Comparison of ENCODE assay signal across 1 cellular context in genomic region chr7:105304040-105304895, GRCh38.
TF ChIP-seq lines count a peak whose summit lies in the region.

No MANE protein-coding gene starts in this region.

TF ChIP-seq in HepG2, 621 proteins besides CTCF, POLR2A, EP300 and RAD21 (continued from another document and continues in another):
- TF ChIP-seq ZFP91 (CRISPR knock-in tag; IDR thresholded peaks at IDR 0.05; ENCODE audit: borderline replicate concordance): no peak
- no peak for TF ChIP-seq BRD4 (CRISPR knock-in tag; IDR thresholded peaks at IDR 0.05)
- no peak for TF ChIP-seq ZFP36L2 (CRISPR knock-in tag; IDR thresholded peaks at IDR 0.05)
- TF ChIP-seq KDM5A (IDR thresholded peaks at IDR 0.05; ENCODE audit: borderline replicate concordance, low read length): no peak
- TF ChIP-seq NFIC (IDR thresholded peaks at IDR 0.05; ENCODE audit: low read length): 0 out of 2 replicates have a peak, but pooled peaks have one; percentile 23
- no peak for TF ChIP-seq RARG (CRISPR knock-in tag; IDR thresholded peaks at IDR 0.05; ENCODE audit: low read depth)
- no peak for TF ChIP-seq ZNF430 (CRISPR knock-in tag; IDR thresholded peaks at IDR 0.05)
- no peak for TF ChIP-seq MZF1 (CRISPR knock-in tag; IDR thresholded peaks at IDR 0.05; ENCODE audit: borderline replicate concordance)
- no peak for TF ChIP-seq GLMP (CRISPR knock-in tag; IDR thresholded peaks at IDR 0.05; ENCODE audit: borderline replicate concordance)
- no peak for TF ChIP-seq THAP7 (CRISPR knock-in tag; IDR thresholded peaks at IDR 0.05)
- TF ChIP-seq EHMT2 (IDR thresholded peaks at IDR 0.05; ENCODE audit: borderline replicate concordance, low read depth, low read length): peak; percentile 87; the same call in 1 of the 2 replicates
- no peak for TF ChIP-seq ZNF839 (CRISPR knock-in tag; IDR thresholded peaks at IDR 0.05; ENCODE audit: borderline replicate concordance)
- TF ChIP-seq RBAK (CRISPR knock-in tag; IDR thresholded peaks at IDR 0.05): no peak
- no peak for TF ChIP-seq ADNP (CRISPR knock-in tag; IDR thresholded peaks at IDR 0.05)
- no peak for TF ChIP-seq SYNCRIP (IDR thresholded peaks at IDR 0.05; ENCODE audit: insufficient read depth, low read depth, low read length)
- 0 out of 2 replicates have a peak, but pooled peaks have one; percentile 48 for TF ChIP-seq CCDC6 (CRISPR knock-in tag; IDR thresholded peaks at IDR 0.05)
- TF ChIP-seq ZFP36L1 (CRISPR knock-in tag; IDR thresholded peaks at IDR 0.05): no peak
- TF ChIP-seq TFE3 (CRISPR knock-in tag; IDR thresholded peaks at IDR 0.05): peak; percentile 68
- TF ChIP-seq ZNF891 (CRISPR knock-in tag; IDR thresholded peaks at IDR 0.05): no peak
- TF ChIP-seq GMEB1 (CRISPR knock-in tag; IDR thresholded peaks at IDR 0.05; ENCODE audit: borderline replicate concordance): no peak
- no peak for TF ChIP-seq ARNT2 (CRISPR knock-in tag; IDR thresholded peaks at IDR 0.05; ENCODE audit: low read depth)
- no peak for TF ChIP-seq ZNF367 (CRISPR knock-in tag; IDR thresholded peaks at IDR 0.05; ENCODE audit: borderline replicate concordance)
- no peak for TF ChIP-seq HNRNPLL (IDR thresholded peaks at IDR 0.05; ENCODE audit: low read depth, low read length, poor library complexity, severe bottlenecking)
- TF ChIP-seq IRF2 (CRISPR knock-in tag; IDR thresholded peaks at IDR 0.05): no peak; the same call in 1 of the 2 replicates
- no peak for TF ChIP-seq LRRFIP1 (CRISPR knock-in tag; conservative IDR thresholded peaks at IDR 0.05)
- no peak for TF ChIP-seq DNMT3B (CRISPR knock-in tag; conservative IDR thresholded peaks at IDR 0.05)
- no peak for TF ChIP-seq ZNF572 (CRISPR knock-in tag; IDR thresholded peaks at IDR 0.05)
- no peak for TF ChIP-seq SETDB1 (CRISPR knock-in tag; IDR thresholded peaks at IDR 0.05; ENCODE audit: borderline replicate concordance)
- peak; percentile 63 for TF ChIP-seq FOXP4 (CRISPR knock-in tag; IDR thresholded peaks at IDR 0.05)
- no peak for TF ChIP-seq U2AF1 (optimal IDR thresholded peaks at IDR 0.05; ENCODE audit: low read depth, low read length)
- TF ChIP-seq ZNF83 (CRISPR knock-in tag; IDR thresholded peaks at IDR 0.05; ENCODE audit: borderline replicate concordance): no peak
- TF ChIP-seq ZNF20 (CRISPR knock-in tag; IDR thresholded peaks at IDR 0.05): no peak
- no peak for TF ChIP-seq CREB3 (CRISPR knock-in tag; IDR thresholded peaks at IDR 0.05)
- no peak for TF ChIP-seq CHCHD3 (CRISPR knock-in tag; IDR thresholded peaks at IDR 0.05)
- TF ChIP-seq MAFF (IDR thresholded peaks at IDR 0.05; ENCODE audit: low read depth, low read length): no peak
- no peak for TF ChIP-seq TSC22D2 (CRISPR knock-in tag; IDR thresholded peaks at IDR 0.05; ENCODE audit: borderline replicate concordance)
- no peak for TF ChIP-seq GRHL1 (CRISPR knock-in tag; conservative IDR thresholded peaks at IDR 0.05)
- TF ChIP-seq ZNF333 (CRISPR knock-in tag; IDR thresholded peaks at IDR 0.05; ENCODE audit: borderline replicate concordance): no peak
- TF ChIP-seq CBX1 (IDR thresholded peaks at IDR 0.05; ENCODE audit: low read depth): no peak
- no peak for TF ChIP-seq ZNF800 (CRISPR knock-in tag; IDR thresholded peaks at IDR 0.05)
- peak; percentile 23 to 95; a peak in 2 of 4 replicates for TF ChIP-seq ATF4 (CRISPR knock-in tag; IDR thresholded peaks at IDR 0.05)
- TF ChIP-seq SAP130 (CRISPR knock-in tag; IDR thresholded peaks at IDR 0.05; ENCODE audit: low read depth): peak; percentile 35; the same call in 1 of the 2 replicates
- TF ChIP-seq ZNF878 (CRISPR knock-in tag; IDR thresholded peaks at IDR 0.05): no peak
- no peak for TF ChIP-seq SMARCE1 (IDR thresholded peaks at IDR 0.05; ENCODE audit: borderline replicate concordance)
- TF ChIP-seq ZNF841 (CRISPR knock-in tag; IDR thresholded peaks at IDR 0.05; ENCODE audit: borderline replicate concordance): no peak
- no peak for TF ChIP-seq ZBTB42 (CRISPR knock-in tag; IDR thresholded peaks at IDR 0.05)
